ENCODE assay signal across 9 cellular contexts in genomic region chr11:13152736-13153541, GRCh38.
DNase-seq lines count a peak whose midpoint lies in the region; ATAC-seq and TF ChIP-seq lines count a peak whose summit lies in the region.
"Had no signal": no experiment of that assay in that cellular context is flagged by ENCODE, and none has a peak within 500 bp of the region (broad histone marks: within the 10 kb centered on the region; RNA-seq: fewer than 3 reads in every experiment).

No MANE protein-coding gene starts in this region.

- H3K27ac ChIP-seq in endodermal cell (ENCODE audit: low read depth, low read length), result no peak overlapping the region

- H3K27me3 Mint-ChIP-seq in endodermal cell (ENCODE audit: insufficient read depth), result peaks cover 15% of the 10 kb centered on the region
- H3K27me3 Mint-ChIP-seq in neural crest cell (ENCODE audit: low read depth), result no peaks in the 10 kb centered on the region
- no peaks in the 10 kb centered on the region for H3K27me3 Mint-ChIP-seq in WTC11 (ENCODE audit: low read depth)

- H3K36me3 Mint-ChIP-seq in endodermal cell (ENCODE audit: low read depth) (peaks cover 2% of the 10 kb centered on the region), neural crest cell (ENCODE audit: low read depth) (no peaks in the 10 kb centered on the region), WTC11 (no peaks in the 10 kb centered on the region; the same call in 1 of the 2 replicates)

- H3K9me3 Mint-ChIP-seq in endodermal cell (peaks cover 21% of the 10 kb centered on the region), neural crest cell (peaks cover 19% of the 10 kb centered on the region), WTC11 (peaks cover 34% of the 10 kb centered on the region)

- no peak overlapping the region for H3K27ac Mint-ChIP-seq in endodermal cell
- no peak overlapping the region for H3K27ac Mint-ChIP-seq in neural crest cell (ENCODE audit: unreplicated experiment)
- H3K27ac Mint-ChIP-seq in WTC11, result no peak overlapping the region

- H3K4me3 ChIP-seq in endodermal cell (ENCODE audit: low read length), result no peak overlapping the region

- peak; percentile 73 for TF ChIP-seq CTCF in endodermal cell (conservative IDR thresholded peaks at IDR 0.05)
- TF ChIP-seq CTCF in neural crest cell (conservative IDR thresholded peaks at IDR 0.05), result peak; percentile 66
- no peak for TF ChIP-seq CTCF in WTC11 (IDR thresholded peaks at IDR 0.05)

- DNase-seq in GM03348 (ENCODE audit: low spot score) (peak; percentile 58), NCI-H2029 treated with DMSO at 0.1 percent for 48 hours (lab: John Stamatoyannopoulos, UW) (peak; percentile 39), endodermal cell (no peak), neural crest cell (ENCODE audit: low read depth, low spot score) (no peak), COLO668 (lab: John Stamatoyannopoulos, UW; ENCODE audit: unreplicated experiment) (no peak), SKM-1 treated with dmso at 0.1 percent for 144 hours (lab: John Stamatoyannopoulos, UW; ENCODE audit: unreplicated experiment) (no peak), NCI-H2171 treated with DMSO at 0.1 percent for 48 hours (lab: John Stamatoyannopoulos, UW) (no peak), WTC11 (ENCODE audit: low spot score) (no peak)
- DNase-seq: stimulated activated naive CD4-positive, alpha-beta T cell treated with Interleukin-2 at 50 U/mL for 16 hours had no signal

- no peak for ATAC-seq in WTC11

- POLR2A ChIA-PET in WTC11 (lab: Charles Lee), result no interaction called here

- no peaks in the 10 kb centered on the region for H3K4me1 ChIP-seq in endodermal cell (ENCODE audit: control insufficient read depth, insufficient read depth, low read length)

- no peak overlapping the region for H3K4me3 Mint-ChIP-seq in endodermal cell
- no peak overlapping the region for H3K4me3 Mint-ChIP-seq in neural crest cell
- H3K4me3 Mint-ChIP-seq in WTC11, result no peak overlapping the region

- H3K9ac ChIP-seq in endodermal cell (ENCODE audit: extremely low read depth, low read length, poor library complexity, severe bottlenecking), result no peak overlapping the region

- peaks cover 9% of the 10 kb centered on the region for H3K9me3 ChIP-seq in endodermal cell (ENCODE audit: control insufficient read depth, low read length)

- 86% methylated on average over 2 of the region's 2 CpGs; no CpG with 5 or more reads in 1 of the 2 experiments for WGBS in endodermal cell (ENCODE audit: insufficient coverage in 1 of 2, insufficient read length in 1 of 2), 2 experiments

- CTCF ChIA-PET in WTC11 (lab: Charles Lee), result interaction anchor here (0.6 to 6.3 kb wide), 5 partner anchors 144 to 1390 kb away, joined by 3 to 42 read pairs (median 3); partner anchors contain the start of gene RASSF10

- H3K4me1 Mint-ChIP-seq in endodermal cell, result no peaks in the 10 kb centered on the region
- peaks cover 3% of the 10 kb centered on the region for H3K4me1 Mint-ChIP-seq in neural crest cell
- no peaks in the 10 kb centered on the region for H3K4me1 Mint-ChIP-seq in WTC11

- H3K27me3 ChIP-seq in endodermal cell (ENCODE audit: control insufficient read depth, insufficient read depth, low read length, poor library complexity, severe bottlenecking), result no peaks in the 10 kb centered on the region

- no peaks in the 10 kb centered on the region for H3K36me3 ChIP-seq in endodermal cell (ENCODE audit: control insufficient read depth, insufficient read depth, low read length)

TF ChIP-seq in WTC11, 78 proteins besides CTCF, POLR2A, EP300 and RAD21:
- TF ChIP-seq NR1H2 (CRISPR knock-in tag; IDR thresholded peaks at IDR 0.05), result no peak

Comparison
In these comparisons a context has a peak if more than half of its experiments do, and no peak if none do; other contexts are left out.
1. DNase-seq: peak in GM03348 (single experiment) and NCI-H2029 treated with DMSO at 0.1 percent for 48 hours (single experiment); none in endodermal cell (single experiment), neural crest cell (single experiment), COLO668 (single experiment), SKM-1 treated with dmso at 0.1 percent for 144 hours (single experiment), NCI-H2171 treated with DMSO at 0.1 percent for 48 hours (single experiment) and WTC11 (single experiment).